ENCODE assay signal across 19 cellular contexts in the genomic region with DNA sequence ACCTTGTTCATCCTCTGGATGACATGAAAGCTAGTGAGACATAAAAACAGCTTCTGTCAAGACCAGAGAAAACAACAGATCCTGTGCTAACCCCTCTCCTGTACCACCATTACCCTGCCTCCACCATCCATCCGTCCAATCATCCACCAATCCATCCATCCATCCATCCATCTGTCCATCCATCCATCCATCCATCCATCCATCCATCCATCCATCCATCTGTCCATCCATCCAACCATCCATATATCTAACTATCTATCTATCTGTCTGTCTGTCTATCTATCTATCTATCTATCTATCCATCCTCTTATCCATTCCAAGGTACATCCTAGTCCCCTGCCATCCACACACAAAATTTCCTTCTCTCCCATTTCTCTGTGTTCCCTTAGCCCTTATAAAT. TPM values are rescaled to one million over a fixed set of nuclear protein-coding genes. Genes with fewer than 3 reads are reported as not detected.
DNase-seq lines count a peak whose midpoint lies in the region; ATAC-seq and TF ChIP-seq lines count a peak whose summit lies in the region.
"Had no signal": no experiment of that assay in that cellular context is flagged by ENCODE, and none has a peak within 500 bp of the region (broad histone marks: within the 10 kb centered on the region; RNA-seq: fewer than 3 reads in every experiment).

No MANE protein-coding gene starts in this region.

- 75 to 84% methylated on average over 1 of the region's 1 CpG for WGBS in esophagus squamous epithelium, 2 donors
- 100% methylated on average over 1 of the region's 1 CpG for WGBS in trophoblast cell (ENCODE audit: extremely low coverage, insufficient coverage, insufficient read length)

- intact Hi-C loops in esophagus squamous epithelium (cut with DNase I), result no loop called here

- H3K27me3 ChIP-seq in ACC112 (ENCODE audit: insufficient read depth, low read length) (no peaks in the 10 kb centered on the region), RWPE2 (ENCODE audit: insufficient read depth, poor library complexity, severe bottlenecking) (no peaks in the 10 kb centered on the region), esophagus squamous epithelium (no peaks in the 10 kb centered on the region), trophoblast cell (ENCODE audit: insufficient read depth, low read length) (no peaks in the 10 kb centered on the region)

- H3K9ac ChIP-seq in trophoblast cell (ENCODE audit: low read length), result no peak overlapping the region

- peaks cover 10% of the 10 kb centered on the region; the same call in 1 of the 2 replicates for H3K36me3 ChIP-seq in ACC112 (ENCODE audit: insufficient read depth, low read length)
- H3K36me3 ChIP-seq in RWPE2 (ENCODE audit: low read depth), result peaks cover 4% of the 10 kb centered on the region; the same call in 1 of the 2 replicates
- H3K36me3 ChIP-seq in esophagus squamous epithelium, result no peaks in the 10 kb centered on the region
- H3K36me3 ChIP-seq in trophoblast cell (ENCODE audit: control insufficient read depth in 1 of 2, insufficient read depth in 2 of 2, low read length in 2 of 2), result no peaks in the 10 kb centered on the region

- H2BK5ac ChIP-seq in trophoblast cell (ENCODE audit: low read depth, low read length, poor library complexity), result peak overlapping the region; percentile 61

- H3K79me1 ChIP-seq in trophoblast cell (ENCODE audit: low read length), result peaks cover 20% of the 10 kb centered on the region

- peak overlapping the region; percentile 65 for H2BK120ac ChIP-seq in trophoblast cell (ENCODE audit: insufficient read depth, low read length, poor library complexity)

- H3K27ac ChIP-seq in ACC112 (ENCODE audit: low read depth, low read length) (peak overlapping the region; percentile 73; the same call in 1 of the 2 replicates), RWPE2 (ENCODE audit: poor library complexity, severe bottlenecking) (peak overlapping the region; percentile 97), esophagus squamous epithelium (peak overlapping the region; percentile 7 to 60 (median 37)), trophoblast cell (ENCODE audit: low read depth, low read length) (peak overlapping the region; percentile 55)
- H3K27ac ChIP-seq: HL-60 had no signal

- no peak overlapping the region for H4K12ac ChIP-seq in trophoblast cell (ENCODE audit: low read depth, low read length)

- H3K79me2 ChIP-seq in ACC112 (ENCODE audit: control insufficient read depth, insufficient read depth, low read length, unreplicated experiment) (no peaks in the 10 kb centered on the region), trophoblast cell (ENCODE audit: control insufficient read depth, insufficient read depth, low read length, poor library complexity) (peaks cover 2% of the 10 kb centered on the region)

- H3K4me2 ChIP-seq in trophoblast cell (ENCODE audit: low read length), result no peak overlapping the region

- H2AFZ ChIP-seq in ACC112 (ENCODE audit: low read length, unreplicated experiment) (no peak overlapping the region), trophoblast cell (ENCODE audit: insufficient read depth, low read length, poor library complexity) (no peak overlapping the region)

- no peak for ATAC-seq in RWPE2 (ENCODE audit: low read depth)
- ATAC-seq in HG03457 (IDR thresholded peaks at IDR 0.05; ENCODE audit: unreplicated experiment), result no peak
- ATAC-seq: HepG2, Right ventricle myocardium inferior had no signal

- peak overlapping the region; percentile 96 for H2AK5ac ChIP-seq in trophoblast cell (ENCODE audit: low read length)

- DNase-seq in RWPE2 (ENCODE audit: low spot score) (no peak), esophagus squamous epithelium (lab: John Stamatoyannopoulos, UW) (no peak), trophoblast cell (no peak), DMS153 treated with DMSO at 0.1 percent for 48 hours (lab: John Stamatoyannopoulos, UW; ENCODE audit: unreplicated experiment) (no peak)
- DNase-seq in stimulated activated naive CD4-positive, alpha-beta T cell treated with Interleukin-2 at 50 U/mL for 16 hours (lab: John Stamatoyannopoulos, UW), result no peak
- DNase-seq in activated CD4-positive, alpha-beta T cell treated with anti-CD3 and anti-CD28 coated beads, Interleukin-2, amount 50 U/mL, for 48 hours, result no peak
- DNase-seq: CD4-positive, CD25-positive, alpha-beta regulatory T cell; DMS79 treated with DMSO at 0.1 percent for 48 hours; KBM-7; NCI-H1092 treated with DMSO at 0.1 percent for 48 hours; NCI-H1436 treated with DMSO at 0.1 percent for 48 hours; NCI-H1930; NCI-H526 treated with DMSO at 0.1 percent for 48 hours; OCI-M1 had no signal

- H2BK12ac ChIP-seq in trophoblast cell (ENCODE audit: low read length), result peak overlapping the region; percentile 100

- H4K91ac ChIP-seq in trophoblast cell (ENCODE audit: low read depth, low read length), result peak overlapping the region; percentile 79

- H3K4ac ChIP-seq in trophoblast cell (ENCODE audit: low read depth, low read length), result peak overlapping the region; percentile 58

- H3K14ac ChIP-seq in trophoblast cell (ENCODE audit: low read length), result peak overlapping the region; percentile 24

- H3K18ac ChIP-seq in trophoblast cell (ENCODE audit: low read length), result no peak overlapping the region

- TF ChIP-seq POLR2A in esophagus squamous epithelium (IDR thresholded peaks at IDR 0.05), result no peak

- TF ChIP-seq CTCF in RWPE2 (IDR thresholded peaks at IDR 0.05; ENCODE audit: poor library complexity, severe bottlenecking) (no peak), esophagus squamous epithelium (IDR thresholded peaks at IDR 0.05) (no peak)

- H3K4me1 ChIP-seq in ACC112 (ENCODE audit: control insufficient read depth, insufficient read depth, low read length, unreplicated experiment) (peaks cover 42% of the 10 kb centered on the region), RWPE2 (ENCODE audit: insufficient read depth, poor library complexity, severe bottlenecking) (peaks cover 29% of the 10 kb centered on the region), esophagus squamous epithelium (peaks cover 0 to 38% (median 16%) of the 10 kb centered on the region in 3 donors), trophoblast cell (ENCODE audit: control insufficient read depth in 1 of 2, insufficient read depth in 2 of 2, low read length in 2 of 2) (peaks cover 9 to 13% of the 10 kb centered on the region in 2 experiments)

- peak overlapping the region; percentile 83 for H4K8ac ChIP-seq in trophoblast cell (ENCODE audit: low read depth, low read length)

- no peak overlapping the region for H3K4me3 ChIP-seq in ACC112 (ENCODE audit: low read depth, low read length)
- H3K4me3 ChIP-seq in RWPE2 (ENCODE audit: severe bottlenecking), result no peak overlapping the region
- H3K4me3 ChIP-seq in esophagus squamous epithelium, result no peak overlapping the region
- no peak overlapping the region for H3K4me3 ChIP-seq in trophoblast cell (ENCODE audit: low read depth, low read length)

- H3K23ac ChIP-seq in trophoblast cell (ENCODE audit: low read length), result no peak overlapping the region

- H3K9me3 ChIP-seq in RWPE2 (ENCODE audit: severe bottlenecking) (peaks cover 5% of the 10 kb centered on the region), esophagus squamous epithelium (no peaks in the 10 kb centered on the region), trophoblast cell (ENCODE audit: insufficient read depth, low read depth, low read length) (peaks cover 1% of the 10 kb centered on the region)

RNA-seq across cellular contexts. Expression of gene ME3, which starts 46.6 kb away (rescaled TPM):
- total RNA-seq in esophagus squamous epithelium, result 10 to 100 TPM in 1 of 4 donors, 1 to 10 TPM in 3; 1.9 to 18.3 (median 5.6) TPM
- 2.0 and 2.3 TPM in 2 replicates for polyA plus RNA-seq in trophoblast cell (2013)
- total RNA-seq: HepG2 had no signal
- polyA plus RNA-seq: HepG2 had no signal

Comparison
In these comparisons a context has a peak if more than half of its experiments do, and no peak if none do; other contexts are left out.
1. H3K27ac ChIP-seq: peak in every context shown above with its lines; median percentile 97 in RWPE2; 73 in ACC112; 55 in trophoblast cell; 37 in esophagus squamous epithelium.